Comparison of ENCODE assay signal across 28 cellular contexts in the genomic region with DNA sequence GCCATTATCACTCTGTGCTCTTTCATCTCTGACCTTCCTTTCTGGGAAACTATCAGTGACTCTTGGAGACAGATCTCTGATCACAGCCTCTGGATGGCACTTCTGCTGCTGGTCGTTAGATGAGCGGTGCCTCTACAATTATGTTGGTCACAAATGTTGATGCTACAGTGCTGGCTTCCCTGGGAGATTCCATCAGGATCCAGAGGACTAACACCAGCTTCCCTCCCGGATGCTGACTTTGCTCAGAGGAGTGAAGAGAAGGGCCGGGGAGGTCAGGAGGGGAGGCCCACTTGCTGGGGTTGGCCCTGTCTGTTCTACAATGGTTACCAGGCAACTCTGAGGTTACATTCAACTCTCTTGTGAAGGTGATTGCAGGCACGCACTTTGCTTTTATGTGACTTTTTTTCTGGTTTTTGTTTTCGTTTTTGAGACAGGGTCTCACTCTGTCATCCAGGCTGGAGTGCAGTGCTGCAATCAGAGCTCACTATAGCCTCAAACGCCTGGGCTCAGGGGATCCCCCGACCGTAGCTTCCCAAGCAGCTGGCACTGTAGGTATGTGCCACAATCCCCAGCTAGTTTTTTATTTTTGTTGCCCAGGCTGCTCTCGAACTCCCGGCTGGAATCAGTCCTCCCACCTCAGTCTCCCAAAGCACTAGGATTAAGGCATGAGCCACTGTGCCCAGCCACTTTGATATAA.
DNase-seq lines count a peak whose midpoint lies in the region; ATAC-seq and TF ChIP-seq lines count a peak whose summit lies in the region.
"Had no signal": no experiment of that assay in that cellular context is flagged by ENCODE, and none has a peak within 500 bp of the region (broad histone marks: within the 10 kb centered on the region; RNA-seq: fewer than 3 reads in every experiment).

No MANE protein-coding gene starts in this region.

- H3K4ac ChIP-seq in H9 (ENCODE audit: low read depth, low read length) (no peak overlapping the region), neuronal stem cell (ENCODE audit: low read length) (no peak overlapping the region)

- no peak overlapping the region for H3K56ac ChIP-seq in H9 (ENCODE audit: insufficient read length, low read depth, low read length)

- WGBS in H9 (ENCODE audit: extremely low coverage, insufficient read length, low lambda C conversion rate), result no CpG with 5 or more reads among the region's 11 CpGs
- WGBS in neuronal stem cell (ENCODE audit: extremely low coverage in 2 of 2, insufficient read length in 2 of 2, insufficient replicate concordance in 1 of 2), 2 donors, result no CpG with 5 or more reads among the region's 11 CpGs

- 0 out of 5 replicates have a peak, but pooled peaks cover 0 to 3% of the 10 kb centered on the region in 2 experiments for H3K9me3 Mint-ChIP-seq in H9
- H3K9me3 Mint-ChIP-seq: activated naive CD4-positive, alpha-beta T cell treated with anti-CD3 and anti-CD28 coated beads, Interleukin-2, amount 50 U/mL, for 24 hours; activated T-cell treated with anti-CD3 and anti-CD28 coated beads, Interleukin-2, amount 50 U/mL, for 4 hours; stimulated activated naive CD8-positive, alpha-beta T cell treated with anti-CD3 and anti-CD28 coated beads, Interleukin-15, Interleukin-2, amounts not matched to agents 100 ng/mL and 50 ng/mL, for 24 hours had no signal

- H2BK12ac ChIP-seq in H9 (ENCODE audit: insufficient read length, low read depth, low read length) (no peak overlapping the region), neuronal stem cell (ENCODE audit: low read length) (no peak overlapping the region)

- H3K9ac ChIP-seq in H9 (ENCODE audit: extremely low read depth, insufficient read length, low read length), result no peak overlapping the region
- H3K9ac ChIP-seq in neuronal stem cell (ENCODE audit: low read depth, low read length, poor library complexity), result no peak overlapping the region
- H3K9ac ChIP-seq: BLaER1 had no signal

- no peaks in the 10 kb centered on the region for H3K23me2 ChIP-seq in H9 (ENCODE audit: insufficient read length, low read depth, low read length, poor library complexity, severe bottlenecking)

- no peak overlapping the region for H2BK20ac ChIP-seq in H9 (ENCODE audit: low read depth, low read length, poor library complexity, severe bottlenecking)

- H3K9me3 ChIP-seq in H9 (ENCODE audit: control insufficient read depth, low read depth, low read length) (no peaks in the 10 kb centered on the region), neuronal stem cell (replicated peaks in 1 of 2; ENCODE audit: control insufficient read depth in 2 of 2, insufficient read depth in 1 of 2, low read depth in 1 of 2, low read length in 2 of 2) (peaks cover 0 to 3% of the 10 kb centered on the region in 2 donors)
- H3K9me3 ChIP-seq: BLaER1, left ventricle myocardium inferior, neutrophil, thyroid gland had no signal

- peak overlapping the region in 1 of 3 experiments; percentile 77; a peak in 1 of 7 replicates for H3K27ac Mint-ChIP-seq in H9
- H3K27ac Mint-ChIP-seq: activated CD4-positive, alpha-beta T cell treated with anti-CD3 and anti-CD28 coated beads for 36 hours; activated naive CD4-positive, alpha-beta T cell treated with anti-CD3 and anti-CD28 coated beads, Interleukin-2, amount 50 U/mL, for 24 hours; stimulated activated naive CD8-positive, alpha-beta T cell treated with anti-CD3 and anti-CD28 coated beads, Interleukin-15, Interleukin-2, amounts not matched to agents 100 ng/mL and 50 ng/mL, for 24 hours had no signal

- peaks cover 3% of the 10 kb centered on the region; the same call in 1 of the 2 replicates for H3K4me1 ChIP-seq in H9 (ENCODE audit: insufficient read depth, low read length)
- H3K4me1 ChIP-seq in neuronal stem cell (ENCODE audit: control insufficient read depth in 2 of 2, insufficient read depth in 1 of 2, low read depth in 1 of 2, low read length in 2 of 2), result peaks cover 23 to 32% of the 10 kb centered on the region in 2 donors
- H3K4me1 ChIP-seq: left ventricle myocardium inferior had no signal

- no peaks in the 10 kb centered on the region for H3K79me1 ChIP-seq in H9 (ENCODE audit: insufficient read depth, low read depth, low read length, poor library complexity, severe bottlenecking)
- H3K79me1 ChIP-seq in neuronal stem cell (ENCODE audit: low read depth, low read length), result no peaks in the 10 kb centered on the region

- H3K27me3 ChIP-seq in H9 (ENCODE audit: insufficient read depth, low read length) (no peaks in the 10 kb centered on the region), neuronal stem cell (ENCODE audit: control insufficient read depth in 3 of 3, insufficient read depth in 3 of 3, low read depth in 1 of 3, low read length in 3 of 3) (no peaks in the 10 kb centered on the region), H7 (ENCODE audit: control insufficient read depth, insufficient read depth, low read length) (no peaks in the 10 kb centered on the region)
- H3K27me3 ChIP-seq: BLaER1, cardiac muscle cell, neutrophil, thyroid gland had no signal

- no peak overlapping the region for H3K4me2 ChIP-seq in H9 (ENCODE audit: insufficient read depth, insufficient read length, low read length)
- peak overlapping the region; percentile 12 for H3K4me2 ChIP-seq in neuronal stem cell (ENCODE audit: insufficient read depth, low read length, poor library complexity, severe bottlenecking)
- H3K4me2 ChIP-seq: BLaER1, smooth muscle cell had no signal

- H3K4me3 ChIP-seq in neuronal stem cell (ENCODE audit: low read length in 2 of 2) (no peak overlapping the region), H7 (ENCODE audit: insufficient read depth, low read depth, low read length) (no peak overlapping the region)
- H3K4me3 ChIP-seq: BLaER1, cardiac muscle cell, left ventricle myocardium inferior, SK-N-MC, smooth muscle cell, thyroid gland had no signal

- H4K8ac ChIP-seq in H9 (replicated peaks; ENCODE audit: insufficient read length, low read depth, low read length), result no peak overlapping the region
- H4K8ac ChIP-seq in neuronal stem cell (ENCODE audit: low read depth, low read length), result no peak overlapping the region

- H2AFZ ChIP-seq in H9 (ENCODE audit: low read length) (no peak overlapping the region), neuronal stem cell (ENCODE audit: low read length) (peak overlapping the region; percentile 54)

- H3T11ph ChIP-seq in H9 (ENCODE audit: low read length), result no peak overlapping the region

- H4K91ac ChIP-seq in H9 (ENCODE audit: insufficient read length, low read depth, low read length), result no peak overlapping the region
- H4K91ac ChIP-seq in neuronal stem cell (ENCODE audit: low read depth, low read length, poor library complexity), result no peak overlapping the region

- no peak overlapping the region for H2BK120ac ChIP-seq in H9 (ENCODE audit: low read depth, low read length, poor library complexity, severe bottlenecking)
- no peak overlapping the region for H2BK120ac ChIP-seq in neuronal stem cell (ENCODE audit: low read depth, low read length)

- H3K4me1 Mint-ChIP-seq in H9, result peaks cover 35 to 36% of the 10 kb centered on the region in 2 experiments

- H3K79me2 ChIP-seq in H9 (ENCODE audit: insufficient read depth, low read length), result no peaks in the 10 kb centered on the region

- no peak overlapping the region for H2AK5ac ChIP-seq in H9 (ENCODE audit: insufficient read length, low read length)
- H2AK5ac ChIP-seq in neuronal stem cell (ENCODE audit: low read depth, low read length), result peak overlapping the region; percentile 4

- peak; percentile 11 for DNase-seq in D341Med (ENCODE audit: low spot score)
- peak; percentile 19 for DNase-seq in H9
- no peak for DNase-seq in neuronal stem cell (ENCODE audit: low spot score)
- no peak for DNase-seq in left colon
- no peak for DNase-seq in activated CD4-positive, CD25-positive, alpha-beta regulatory T cell (lab: John Stamatoyannopoulos, UW)
- DNase-seq in H7, result no peak
- DNase-seq: activated CD4-positive, alpha-beta T cell treated with anti-CD3 and anti-CD28 coated beads for 36 hours; activated T-cell treated with anti-CD3 and anti-CD28 coated beads, Interleukin-2, amount 50 U/mL, for 4 hours; cortex of kidney; DMS153; left ventricle myocardium inferior; mesendoderm; MV-4-11; NCI-H226; NCI-H526 treated with DMSO at 0.1 percent for 48 hours; NK-92 treated with Interleukin-12 subunit alpha and Interleukin-12 subunit beta, amount 100 ng/mL, for 24 hours; PC-3; right cardiac atrium; thyroid gland had no signal

- intact Hi-C loops in left colon (cut with DNase I, micrococcal nuclease), result no loop called here

- H3K23ac ChIP-seq in H9 (ENCODE audit: insufficient read length, low read depth, low read length) (no peak overlapping the region), neuronal stem cell (ENCODE audit: low read depth, low read length, poor library complexity) (no peak overlapping the region)

- no peak overlapping the region for H3K18ac ChIP-seq in H9 (ENCODE audit: insufficient read length, low read depth, low read length)
- peak overlapping the region; percentile 51 for H3K18ac ChIP-seq in neuronal stem cell (ENCODE audit: low read length)

- H2BK5ac ChIP-seq in H9 (ENCODE audit: insufficient read length, low read length) (no peak overlapping the region), neuronal stem cell (ENCODE audit: low read length) (no peak overlapping the region)

- H3K14ac ChIP-seq in H9 (ENCODE audit: insufficient read depth, low read length), result no peak overlapping the region
- H3K14ac ChIP-seq in neuronal stem cell (ENCODE audit: low read length), result no peak overlapping the region

- H3K27me3 Mint-ChIP-seq in H9 (ENCODE audit: low read depth), result no peaks in the 10 kb centered on the region

- H3K4me3 Mint-ChIP-seq in H9, result no peak overlapping the region
- H3K4me3 Mint-ChIP-seq: activated CD4-positive, alpha-beta T cell treated with anti-CD3 and anti-CD28 coated beads for 36 hours; activated naive CD4-positive, alpha-beta T cell treated with anti-CD3 and anti-CD28 coated beads, Interleukin-2, amount 50 U/mL, for 24 hours; activated T-cell treated with anti-CD3 and anti-CD28 coated beads, Interleukin-2, amount 50 U/mL, for 4 hours; stimulated activated naive CD8-positive, alpha-beta T cell treated with anti-CD3 and anti-CD28 coated beads, Interleukin-15, Interleukin-2, amounts not matched to agents 100 ng/mL and 50 ng/mL, for 24 hours had no signal

- H4K20me1 ChIP-seq in H9 (ENCODE audit: control insufficient read depth, insufficient read depth, insufficient read length), result no peaks in the 10 kb centered on the region
- H4K20me1 ChIP-seq: BLaER1 had no signal

- no peak overlapping the region for H2BK15ac ChIP-seq in H9 (ENCODE audit: low read depth, low read length)
- no peak overlapping the region for H2BK15ac ChIP-seq in neuronal stem cell (ENCODE audit: low read length)

- no peak for ATAC-seq in left colon
- ATAC-seq: activated CD4-positive, alpha-beta T cell treated with anti-CD3 and anti-CD28 coated beads for 36 hours; esophagus mucosa; PC-3; right cardiac atrium had no signal

- H3K27ac ChIP-seq in H9 (ENCODE audit: insufficient read length, low read depth, low read length) (no peak overlapping the region), cingulate gyrus (ENCODE audit: low read depth, low read length) (peak overlapping the region; percentile 30), neuronal stem cell (replicated peaks; ENCODE audit: low read length) (peak overlapping the region; percentile 78)
- H3K27ac ChIP-seq: BLaER1, cardiac muscle cell, left ventricle myocardium inferior, neutrophil, SK-N-MC, thyroid gland had no signal

- H4K5ac ChIP-seq in H9 (ENCODE audit: insufficient read length, low read depth, low read length), result no peak overlapping the region

- no peaks in the 10 kb centered on the region for H3K36me3 Mint-ChIP-seq in H9 (ENCODE audit: insufficient read depth in 1 of 3, low read depth in 3 of 3)
- H3K36me3 Mint-ChIP-seq: activated naive CD4-positive, alpha-beta T cell treated with anti-CD3 and anti-CD28 coated beads, Interleukin-2, amount 50 U/mL, for 24 hours had no signal

- TF ChIP-seq CTCF in H9 (conservative IDR thresholded peaks at IDR 0.05), result no peak

- no peaks in the 10 kb centered on the region for H3K36me3 ChIP-seq in neuronal stem cell (replicated peaks in 1 of 2; ENCODE audit: control insufficient read depth in 2 of 2, insufficient read depth in 2 of 2, low read length in 2 of 2)
- H3K36me3 ChIP-seq in H7 (replicated peaks; ENCODE audit: control insufficient read depth, insufficient read depth, low read length), result no peaks in the 10 kb centered on the region
- H3K36me3 ChIP-seq: BLaER1, cardiac muscle cell, left ventricle myocardium inferior, neutrophil, thyroid gland had no signal

Comparison
In these comparisons a context has a peak if more than half of its experiments do, and no peak if none do; other contexts are left out.
1. DNase-seq: peak in D341Med (single experiment) and H9 (single experiment); none in neuronal stem cell (single experiment), left colon (0 of 2), activated CD4-positive, CD25-positive, alpha-beta regulatory T cell (0 of 4) and H7 (single experiment).